In genomic region chr14:95471526-95472304, GRCh38 we compare ENCODE assay signal across 1 cellular context.
TF ChIP-seq lines count a peak whose summit lies in the region.

No MANE protein-coding gene starts in this region.

TF ChIP-seq in A549, 52 proteins besides CTCF, POLR2A, EP300 and RAD21 (continued from another document):
- TF ChIP-seq USF2 (IDR thresholded peaks at IDR 0.05) = no peak
